Comparison of ENCODE assay signal across 1 cellular context in genomic region chr9:131799177-131799823, GRCh38.
TF ChIP-seq lines count a peak whose summit lies in the region.

No MANE protein-coding gene starts in this region.

TF ChIP-seq in HepG2, 621 proteins besides CTCF, POLR2A, EP300 and RAD21 (continued from another document and continues in another):
- TF ChIP-seq, protein P1, sequence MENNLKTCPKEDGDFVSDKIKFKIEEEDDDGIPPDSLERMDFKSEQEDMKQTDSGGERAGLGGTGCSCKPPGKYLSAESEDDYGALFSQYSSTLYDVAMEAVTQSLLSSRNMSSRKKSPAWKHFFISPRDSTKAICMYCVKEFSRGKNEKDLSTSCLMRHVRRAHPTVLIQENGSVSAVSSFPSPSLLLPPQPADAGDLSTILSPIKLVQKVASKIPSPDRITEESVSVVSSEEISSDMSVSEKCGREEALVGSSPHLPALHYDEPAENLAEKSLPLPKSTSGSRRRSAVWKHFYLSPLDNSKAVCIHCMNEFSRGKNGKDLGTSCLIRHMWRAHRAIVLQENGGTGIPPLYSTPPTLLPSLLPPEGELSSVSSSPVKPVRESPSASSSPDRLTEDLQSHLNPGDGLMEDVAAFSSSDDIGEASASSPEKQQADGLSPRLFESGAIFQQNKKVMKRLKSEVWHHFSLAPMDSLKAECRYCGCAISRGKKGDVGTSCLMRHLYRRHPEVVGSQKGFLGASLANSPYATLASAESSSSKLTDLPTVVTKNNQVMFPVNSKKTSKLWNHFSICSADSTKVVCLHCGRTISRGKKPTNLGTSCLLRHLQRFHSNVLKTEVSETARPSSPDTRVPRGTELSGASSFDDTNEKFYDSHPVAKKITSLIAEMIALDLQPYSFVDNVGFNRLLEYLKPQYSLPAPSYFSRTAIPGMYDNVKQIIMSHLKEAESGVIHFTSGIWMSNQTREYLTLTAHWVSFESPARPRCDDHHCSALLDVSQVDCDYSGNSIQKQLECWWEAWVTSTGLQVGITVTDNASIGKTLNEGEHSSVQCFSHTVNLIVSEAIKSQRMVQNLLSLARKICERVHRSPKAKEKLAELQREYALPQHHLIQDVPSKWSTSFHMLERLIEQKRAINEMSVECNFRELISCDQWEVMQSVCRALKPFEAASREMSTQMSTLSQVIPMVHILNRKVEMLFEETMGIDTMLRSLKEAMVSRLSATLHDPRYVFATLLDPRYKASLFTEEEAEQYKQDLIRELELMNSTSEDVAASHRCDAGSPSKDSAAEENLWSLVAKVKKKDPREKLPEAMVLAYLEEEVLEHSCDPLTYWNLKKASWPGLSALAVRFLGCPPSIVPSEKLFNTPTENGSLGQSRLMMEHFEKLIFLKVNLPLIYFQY (CRISPR knock-in tag; IDR thresholded peaks at IDR 0.05; ENCODE audit: borderline replicate concordance), result peak; percentile 81; the same call in 1 of the 2 replicates
- TF ChIP-seq MIER3 (CRISPR knock-in tag; IDR thresholded peaks at IDR 0.05; ENCODE audit: borderline replicate concordance), result 0 out of 2 replicates have a peak, but pooled peaks have one; percentile 55
- TF ChIP-seq SMARCE1 (IDR thresholded peaks at IDR 0.05; ENCODE audit: borderline replicate concordance), result no peak
- TF ChIP-seq AGO1 (IDR thresholded peaks at IDR 0.05; ENCODE audit: low read depth, low read length, poor library complexity, severe bottlenecking), result no peak
- no peak for TF ChIP-seq BCL3 (CRISPR knock-in tag; IDR thresholded peaks at IDR 0.05)
- peak; percentile 33; the same call in 1 of the 2 replicates for TF ChIP-seq IRX3 (CRISPR knock-in tag; IDR thresholded peaks at IDR 0.05; ENCODE audit: borderline replicate concordance, low read depth)
- TF ChIP-seq RARA (CRISPR knock-in tag; IDR thresholded peaks at IDR 0.05), result peak; percentile 63
- no peak for TF ChIP-seq ZNF205 (CRISPR knock-in tag; IDR thresholded peaks at IDR 0.05)
- TF ChIP-seq SIX1 (CRISPR knock-in tag; IDR thresholded peaks at IDR 0.05; ENCODE audit: borderline replicate concordance), result no peak
- TF ChIP-seq ZNF468 (CRISPR knock-in tag; IDR thresholded peaks at IDR 0.05), result no peak
- TF ChIP-seq MAFF (IDR thresholded peaks at IDR 0.05; ENCODE audit: low read depth, low read length), result no peak
- TF ChIP-seq PAWR (CRISPR knock-in tag; IDR thresholded peaks at IDR 0.05; ENCODE audit: borderline replicate concordance), result no peak
- TF ChIP-seq, protein P2, sequence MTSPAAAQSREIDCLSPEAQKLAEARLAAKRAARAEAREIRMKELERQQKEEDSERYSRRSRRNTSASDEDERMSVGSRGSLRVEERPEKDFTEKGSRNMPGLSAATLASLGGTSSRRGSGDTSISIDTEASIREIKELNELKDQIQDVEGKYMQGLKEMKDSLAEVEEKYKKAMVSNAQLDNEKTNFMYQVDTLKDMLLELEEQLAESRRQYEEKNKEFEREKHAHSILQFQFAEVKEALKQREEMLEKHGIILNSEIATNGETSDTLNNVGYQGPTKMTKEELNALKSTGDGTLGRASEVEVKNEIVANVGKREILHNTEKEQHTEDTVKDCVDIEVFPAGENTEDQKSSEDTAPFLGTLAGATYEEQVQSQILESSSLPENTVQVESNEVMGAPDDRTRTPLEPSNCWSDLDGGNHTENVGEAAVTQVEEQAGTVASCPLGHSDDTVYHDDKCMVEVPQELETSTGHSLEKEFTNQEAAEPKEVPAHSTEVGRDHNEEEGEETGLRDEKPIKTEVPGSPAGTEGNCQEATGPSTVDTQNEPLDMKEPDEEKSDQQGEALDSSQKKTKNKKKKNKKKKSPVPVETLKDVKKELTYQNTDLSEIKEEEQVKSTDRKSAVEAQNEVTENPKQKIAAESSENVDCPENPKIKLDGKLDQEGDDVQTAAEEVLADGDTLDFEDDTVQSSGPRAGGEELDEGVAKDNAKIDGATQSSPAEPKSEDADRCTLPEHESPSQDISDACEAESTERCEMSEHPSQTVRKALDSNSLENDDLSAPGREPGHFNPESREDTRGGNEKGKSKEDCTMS (CRISPR knock-in tag; conservative IDR thresholded peaks at IDR 0.05), result peak; percentile 88; the same call in 1 of the 2 replicates
- TF ChIP-seq ZNF33A (CRISPR knock-in tag; IDR thresholded peaks at IDR 0.05; ENCODE audit: borderline replicate concordance), result no peak
- TF ChIP-seq, protein P3, sequence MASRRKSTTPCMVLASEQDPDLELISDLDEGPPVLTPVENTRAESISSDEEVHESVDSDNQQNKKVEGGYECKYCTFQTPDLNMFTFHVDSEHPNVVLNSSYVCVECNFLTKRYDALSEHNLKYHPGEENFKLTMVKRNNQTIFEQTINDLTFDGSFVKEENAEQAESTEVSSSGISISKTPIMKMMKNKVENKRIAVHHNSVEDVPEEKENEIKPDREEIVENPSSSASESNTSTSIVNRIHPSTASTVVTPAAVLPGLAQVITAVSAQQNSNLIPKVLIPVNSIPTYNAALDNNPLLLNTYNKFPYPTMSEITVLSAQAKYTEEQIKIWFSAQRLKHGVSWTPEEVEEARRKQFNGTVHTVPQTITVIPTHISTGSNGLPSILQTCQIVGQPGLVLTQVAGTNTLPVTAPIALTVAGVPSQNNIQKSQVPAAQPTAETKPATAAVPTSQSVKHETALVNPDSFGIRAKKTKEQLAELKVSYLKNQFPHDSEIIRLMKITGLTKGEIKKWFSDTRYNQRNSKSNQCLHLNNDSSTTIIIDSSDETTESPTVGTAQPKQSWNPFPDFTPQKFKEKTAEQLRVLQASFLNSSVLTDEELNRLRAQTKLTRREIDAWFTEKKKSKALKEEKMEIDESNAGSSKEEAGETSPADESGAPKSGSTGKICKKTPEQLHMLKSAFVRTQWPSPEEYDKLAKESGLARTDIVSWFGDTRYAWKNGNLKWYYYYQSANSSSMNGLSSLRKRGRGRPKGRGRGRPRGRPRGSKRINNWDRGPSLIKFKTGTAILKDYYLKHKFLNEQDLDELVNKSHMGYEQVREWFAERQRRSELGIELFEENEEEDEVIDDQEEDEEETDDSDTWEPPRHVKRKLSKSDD (CRISPR knock-in tag; IDR thresholded peaks at IDR 0.05; ENCODE audit: low read depth), result no peak
- TF ChIP-seq ZNF460 (CRISPR knock-in tag; IDR thresholded peaks at IDR 0.05; ENCODE audit: borderline replicate concordance), result no peak
- no peak for TF ChIP-seq STAG1 (CRISPR knock-in tag; IDR thresholded peaks at IDR 0.05)
- no peak for TF ChIP-seq CHD4 (IDR thresholded peaks at IDR 0.05; ENCODE audit: borderline replicate concordance, low read length)
- no peak for TF ChIP-seq ZNF235 (CRISPR knock-in tag; IDR thresholded peaks at IDR 0.05; ENCODE audit: borderline replicate concordance)
- TF ChIP-seq KLF16 (CRISPR knock-in tag; IDR thresholded peaks at IDR 0.05), result peak in 1 of 2 experiments; percentile 80; a peak in 2 of 4 replicates
- peak; percentile 92 for TF ChIP-seq SALL1 (CRISPR knock-in tag; IDR thresholded peaks at IDR 0.05)
- TF ChIP-seq MEF2D (CRISPR knock-in tag; IDR thresholded peaks at IDR 0.05), result 0 out of 2 replicates have a peak, but pooled peaks have one; percentile 25
- peak; percentile 63 for TF ChIP-seq GATAD1 (CRISPR knock-in tag; IDR thresholded peaks at IDR 0.05)
- no peak for TF ChIP-seq MAFG (CRISPR knock-in tag; IDR thresholded peaks at IDR 0.05)
- TF ChIP-seq, protein P4, sequence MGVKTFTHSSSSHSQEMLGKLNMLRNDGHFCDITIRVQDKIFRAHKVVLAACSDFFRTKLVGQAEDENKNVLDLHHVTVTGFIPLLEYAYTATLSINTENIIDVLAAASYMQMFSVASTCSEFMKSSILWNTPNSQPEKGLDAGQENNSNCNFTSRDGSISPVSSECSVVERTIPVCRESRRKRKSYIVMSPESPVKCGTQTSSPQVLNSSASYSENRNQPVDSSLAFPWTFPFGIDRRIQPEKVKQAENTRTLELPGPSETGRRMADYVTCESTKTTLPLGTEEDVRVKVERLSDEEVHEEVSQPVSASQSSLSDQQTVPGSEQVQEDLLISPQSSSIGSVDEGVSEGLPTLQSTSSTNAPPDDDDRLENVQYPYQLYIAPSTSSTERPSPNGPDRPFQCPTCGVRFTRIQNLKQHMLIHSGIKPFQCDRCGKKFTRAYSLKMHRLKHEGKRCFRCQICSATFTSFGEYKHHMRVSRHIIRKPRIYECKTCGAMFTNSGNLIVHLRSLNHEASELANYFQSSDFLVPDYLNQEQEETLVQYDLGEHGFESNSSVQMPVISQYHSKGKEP (CRISPR knock-in tag; IDR thresholded peaks at IDR 0.05), result no peak
- no peak for TF ChIP-seq KAT2B (IDR thresholded peaks at IDR 0.05; ENCODE audit: borderline replicate concordance, low read depth, low read length)
- TF ChIP-seq, protein P5, sequence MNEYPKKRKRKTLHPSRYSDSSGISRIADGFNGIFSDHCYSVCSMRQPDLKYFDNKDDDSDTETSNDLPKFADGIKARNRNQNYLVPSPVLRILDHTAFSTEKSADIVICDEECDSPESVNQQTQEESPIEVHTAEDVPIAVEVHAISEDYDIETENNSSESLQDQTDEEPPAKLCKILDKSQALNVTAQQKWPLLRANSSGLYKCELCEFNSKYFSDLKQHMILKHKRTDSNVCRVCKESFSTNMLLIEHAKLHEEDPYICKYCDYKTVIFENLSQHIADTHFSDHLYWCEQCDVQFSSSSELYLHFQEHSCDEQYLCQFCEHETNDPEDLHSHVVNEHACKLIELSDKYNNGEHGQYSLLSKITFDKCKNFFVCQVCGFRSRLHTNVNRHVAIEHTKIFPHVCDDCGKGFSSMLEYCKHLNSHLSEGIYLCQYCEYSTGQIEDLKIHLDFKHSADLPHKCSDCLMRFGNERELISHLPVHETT (CRISPR knock-in tag; conservative IDR thresholded peaks at IDR 0.05), result no peak
- TF ChIP-seq ZBTB4 (CRISPR knock-in tag; IDR thresholded peaks at IDR 0.05; ENCODE audit: borderline replicate concordance), result no peak
- TF ChIP-seq TOE1 (CRISPR knock-in tag; IDR thresholded peaks at IDR 0.05), result no peak
- no peak for TF ChIP-seq ASH2L (IDR thresholded peaks at IDR 0.05; ENCODE audit: insufficient read length, low read depth, low read length)
- 0 out of 2 replicates have a peak, but pooled peaks have one; percentile 30 for TF ChIP-seq PATZ1 (CRISPR knock-in tag; IDR thresholded peaks at IDR 0.05)
- TF ChIP-seq ZNF274 (CRISPR knock-in tag; IDR thresholded peaks at IDR 0.05), result 0 out of 2 replicates have a peak, but pooled peaks have one; percentile 35
- no peak for TF ChIP-seq GTF2F1 (IDR thresholded peaks at IDR 0.05; ENCODE audit: low read length)
- TF ChIP-seq FOXO4 (CRISPR knock-in tag; conservative IDR thresholded peaks at IDR 0.05), result 0 out of 2 replicates have a peak, but pooled peaks have one; percentile 59
